Comparison of ENCODE assay signal across 8 cellular contexts in the genomic region with DNA sequence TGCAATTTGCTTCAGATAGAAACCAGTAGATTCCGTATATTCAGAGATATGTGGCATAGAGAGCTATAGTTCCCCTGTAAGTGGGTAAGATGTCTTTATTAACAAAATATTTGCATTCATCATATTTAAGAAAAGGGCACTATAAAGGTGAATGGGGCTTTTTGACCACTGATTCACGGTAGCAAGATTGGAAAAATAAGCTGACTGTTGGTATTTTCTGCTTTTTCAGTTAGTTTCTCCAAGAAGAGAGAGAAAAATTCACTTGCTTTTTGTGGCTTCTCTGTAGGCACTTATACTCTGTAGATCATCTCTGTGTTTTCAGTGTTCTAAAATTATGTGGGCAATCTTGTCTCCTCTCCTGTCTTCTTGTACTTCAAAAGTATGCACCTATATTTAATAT.
"Had no signal": no experiment of that assay in that cellular context is flagged by ENCODE, and none has a peak within 500 bp of the region (broad histone marks: within the 10 kb centered on the region; RNA-seq: fewer than 3 reads in every experiment).

No MANE protein-coding gene starts in this region.

- ATAC-seq: GM23338, HCT116, K562 had no signal

- H3K9me3 ChIP-seq: HAP-1 had no signal

- DNase-seq: H7, HFFc6, KG1 had no signal

- H3K4me1 ChIP-seq: HAP-1 had no signal

- FAIRE-seq: H1, K562 had no signal

- H3K36me3 ChIP-seq: HAP-1 had no signal

- H2AFZ ChIP-seq: GM23338 had no signal

- H3K4me2 ChIP-seq: GM23338 had no signal

- H3K4me3 ChIP-seq: GM23338, HAP-1, K562 had no signal
